ENCODE assay signal across 8 cellular contexts in genomic region chr9:127199001-127199791, GRCh38.
DNase-seq lines count a peak whose midpoint lies in the region; ATAC-seq and TF ChIP-seq lines count a peak whose summit lies in the region.

No MANE protein-coding gene starts in this region.

- no peak overlapping the region for H3K4me3 Mint-ChIP-seq in Calu3 (ENCODE audit: low read depth, unreplicated experiment)
- H3K4me3 Mint-ChIP-seq in activated CD8-positive, alpha-beta memory T cell treated with anti-CD3 and anti-CD28 coated beads, Interleukin-2, amount 10 ng/mL, durations not matched to agents 7 days and 5 days = no peak overlapping the region

- H3K9me3 Mint-ChIP-seq in Calu3 (ENCODE audit: low read depth, unreplicated experiment) = no peaks in the 10 kb centered on the region
- no peaks in the 10 kb centered on the region for H3K9me3 Mint-ChIP-seq in activated CD8-positive, alpha-beta memory T cell treated with anti-CD3 and anti-CD28 coated beads, Interleukin-2, amount 10 ng/mL, durations not matched to agents 7 days and 5 days (ENCODE audit: low read depth)

- intact Hi-C loops in Calu3 (cut with micrococcal nuclease; ENCODE audit: unreplicated experiment) = loop anchor here (1.0 kb wide), 2 partner anchors 233 to 259 kb away; no protein-coding TSS in a partner anchor

- BruUV-seq in Calu3 (replicated peaks; lab: Mats Ljungman, UMichigan) = no TSS peak

- peak overlapping the region; percentile 17 for H3K27ac ChIP-seq in muscle layer of colon (ENCODE audit: low read depth, low read length)

- no peaks in the 10 kb centered on the region for H3K9me3 ChIP-seq in muscle layer of colon (ENCODE audit: low read length)

- CTCF ChIA-PET in Calu3 (lab: Charles Lee) = interaction anchor here (1.0 to 2.1 kb wide), 4 partner anchors 15 to 259 kb away, joined by 3 to 16 read pairs (median 4); no protein-coding TSS in a partner anchor
- CTCF ChIA-PET in activated CD8-positive, alpha-beta memory T cell treated with anti-CD3 and anti-CD28 coated beads, Interleukin-2, amount 10 ng/mL, durations not matched to agents 7 days and 5 days (lab: Charles Lee) = interaction anchor here (0.6 to 9.3 kb wide), 25 partner anchors 9 to 265 kb away, joined by 3 to 122 read pairs (median 4); partner anchors contain the start of gene SLC2A8

- H3K4me1 ChIP-seq in muscle layer of colon (ENCODE audit: insufficient read depth, low read length) = peaks cover 44% of the 10 kb centered on the region

- H3K36me3 Mint-ChIP-seq in Calu3 (ENCODE audit: insufficient read depth, unreplicated experiment) = no peaks in the 10 kb centered on the region
- no peaks in the 10 kb centered on the region for H3K36me3 Mint-ChIP-seq in activated CD8-positive, alpha-beta memory T cell treated with anti-CD3 and anti-CD28 coated beads, Interleukin-2, amount 10 ng/mL, durations not matched to agents 7 days and 5 days

- H3K9ac ChIP-seq in muscle layer of colon (ENCODE audit: low read length) = peak overlapping the region; percentile 2

- H3K4me3 ChIP-seq in muscle layer of colon (ENCODE audit: low read depth in 1 of 2, low read length in 2 of 2) = no peak overlapping the region

- H3K27me3 Mint-ChIP-seq in Calu3 (ENCODE audit: unreplicated experiment) = no peaks in the 10 kb centered on the region
- H3K27me3 Mint-ChIP-seq in activated CD8-positive, alpha-beta memory T cell treated with anti-CD3 and anti-CD28 coated beads, Interleukin-2, amount 10 ng/mL, durations not matched to agents 7 days and 5 days = no peaks in the 10 kb centered on the region

- ATAC-seq in HG02798 (IDR thresholded peaks at IDR 0.05; ENCODE audit: poor library complexity, unreplicated experiment) = peak; percentile 50
- peak; percentile 79 for ATAC-seq in activated CD8-positive, alpha-beta memory T cell treated with anti-CD3 and anti-CD28 coated beads, Interleukin-2, amount 10 ng/mL, durations not matched to agents 7 days and 5 days
- ATAC-seq in GM21576 (IDR thresholded peaks at IDR 0.05; ENCODE audit: unreplicated experiment) = no peak

- peak; percentile 76 for TF ChIP-seq CTCF in Calu3 (IDR thresholded peaks at IDR 0.05; ENCODE audit: unreplicated experiment)

- peak; percentile 72 for DNase-seq in Calu3
- peak; percentile 73 for DNase-seq in NOMO-1 treated with DMSO at 0.1 percent for 48 hours (lab: John Stamatoyannopoulos, UW; ENCODE audit: unreplicated experiment)
- peak; percentile 85 for DNase-seq in activated CD8-positive, alpha-beta memory T cell treated with anti-CD3 and anti-CD28 coated beads, Interleukin-2, amount 10 ng/mL, durations not matched to agents 7 days and 5 days
- peak; percentile 88 for DNase-seq in epidermal melanocyte (ENCODE audit: insufficient read length, low spot score)
- DNase-seq in stimulated activated CD8-positive, alpha-beta memory T cell treated with anti-CD3 and anti-CD28 coated beads, Interleukin-4, amount 100 ng/mL, for 24 hours (ENCODE audit: low read depth) = peak; percentile 63

- no peaks in the 10 kb centered on the region for H3K4me1 Mint-ChIP-seq in Calu3 (ENCODE audit: low read depth, unreplicated experiment)
- peaks cover 5% of the 10 kb centered on the region for H3K4me1 Mint-ChIP-seq in activated CD8-positive, alpha-beta memory T cell treated with anti-CD3 and anti-CD28 coated beads, Interleukin-2, amount 10 ng/mL, durations not matched to agents 7 days and 5 days

- no peaks in the 10 kb centered on the region for H3K36me3 ChIP-seq in muscle layer of colon (ENCODE audit: insufficient read depth, low read length)

- no peaks in the 10 kb centered on the region for H3K27me3 ChIP-seq in muscle layer of colon (ENCODE audit: control insufficient read depth in 1 of 2, insufficient read depth in 2 of 2, low read length in 2 of 2)

- H3K27ac Mint-ChIP-seq in Calu3 (ENCODE audit: unreplicated experiment) = no peak overlapping the region
- no peak overlapping the region for H3K27ac Mint-ChIP-seq in activated CD8-positive, alpha-beta memory T cell treated with anti-CD3 and anti-CD28 coated beads, Interleukin-2, amount 10 ng/mL, durations not matched to agents 7 days and 5 days
